In the genomic region with DNA sequence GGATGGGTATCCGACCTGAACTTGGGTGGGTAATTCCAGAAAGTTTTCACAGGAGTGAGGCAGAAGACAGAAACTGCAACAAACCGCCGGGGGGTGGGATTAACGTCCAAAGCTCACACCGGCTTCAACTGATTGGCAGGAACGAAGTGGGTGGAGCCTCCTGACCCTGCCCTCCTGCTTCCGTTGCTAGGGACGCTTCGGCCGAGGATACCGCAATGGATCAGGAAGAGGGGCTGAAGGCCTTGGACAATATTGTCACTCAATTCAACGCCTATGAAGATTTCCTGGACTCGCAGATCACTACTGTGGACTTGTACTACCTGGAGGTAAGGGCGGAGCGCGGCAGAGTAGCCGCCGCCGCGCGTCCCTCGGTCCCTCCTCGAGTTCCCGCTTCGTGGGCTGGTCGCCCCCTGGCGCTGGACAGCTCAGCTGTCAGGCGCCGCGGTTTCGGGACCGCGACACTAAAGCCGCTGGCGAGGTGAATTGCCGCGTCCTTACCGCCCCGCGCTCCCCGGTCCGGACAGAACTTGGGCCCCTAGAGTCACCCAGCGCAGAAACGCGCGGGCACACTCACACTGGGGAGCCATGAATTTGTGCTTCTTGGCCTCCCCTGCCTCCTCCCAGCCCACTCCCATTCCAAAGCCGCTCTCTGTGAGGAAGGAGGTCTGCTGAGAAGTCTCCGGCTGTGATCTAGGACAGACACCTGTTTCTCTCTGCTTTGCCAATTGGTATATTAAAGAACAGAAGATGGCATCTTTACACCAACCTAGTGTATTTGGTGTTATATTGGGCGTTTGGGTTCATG, we compare ENCODE assay signal across 8 cellular contexts. TPM values are rescaled to one million over a fixed set of nuclear protein-coding genes. Genes with fewer than 3 reads are reported as not detected.
DNase-seq lines count a peak whose midpoint lies in the region; ATAC-seq and TF ChIP-seq lines count a peak whose summit lies in the region.

A gene (plus strand): TSS at position 177 of the 805 bp plus-strand sequence.

- no peaks in the 10 kb centered on the region for H3K4me1 Mint-ChIP-seq in Calu3 (ENCODE audit: low read depth, unreplicated experiment)
- peaks cover 9% of the 10 kb centered on the region for H3K4me1 Mint-ChIP-seq in activated T-helper 2 cell treated with anti-CD3 and anti-CD28 coated beads, Interferon-gamma antibody, Interleukin-2, Interleukin-4, amounts not matched to agents 10 μg/mL and 5 μg/mL and 100 μg/mL, durations not matched to agents 14 hours and 24 hours and 36 hours (ENCODE audit: low read depth)

- BruUV-seq in Calu3 (replicated peaks; lab: Mats Ljungman, UMichigan) = no TSS peak
- BruUV-seq in PC-9 (replicated peaks; lab: Mats Ljungman, UMichigan) = no TSS peak

- peak; percentile 99 for ATAC-seq in GM21423 (IDR thresholded peaks at IDR 0.05; ENCODE audit: unreplicated experiment)
- ATAC-seq in gastroesophageal sphincter = peak; percentile 90

- H3K27ac ChIP-seq in PC-9 = no peak within 1 kb of the TSS
- peak within 1 kb of the TSS; percentile 24 to 65 (median 51) for H3K27ac ChIP-seq in gastroesophageal sphincter
- H3K27ac ChIP-seq in neutrophil = no peak within 1 kb of the TSS
- no peak within 1 kb of the TSS for H3K27ac ChIP-seq in testis

- H3K27ac Mint-ChIP-seq in Calu3 (ENCODE audit: unreplicated experiment) = no peak within 1 kb of the TSS
- no peak within 1 kb of the TSS for H3K27ac Mint-ChIP-seq in activated T-helper 2 cell treated with anti-CD3 and anti-CD28 coated beads, Interferon-gamma antibody, Interleukin-2, Interleukin-4, amounts not matched to agents 10 μg/mL and 5 μg/mL and 100 μg/mL, durations not matched to agents 14 hours and 24 hours and 36 hours

- no peaks in the 10 kb centered on the region for H3K79me2 ChIP-seq in PC-9 (ENCODE audit: low read depth)

- H3K4me2 ChIP-seq in PC-9 = peak within 1 kb of the TSS; percentile 87

- H2AFZ ChIP-seq in PC-9 = peak within 1 kb of the TSS; percentile 93

- H3K27me3 Mint-ChIP-seq in Calu3 (ENCODE audit: unreplicated experiment) = no peaks in the 10 kb centered on the region
- peaks cover 20% of the 10 kb centered on the region for H3K27me3 Mint-ChIP-seq in activated T-helper 2 cell treated with anti-CD3 and anti-CD28 coated beads, Interferon-gamma antibody, Interleukin-2, Interleukin-4, amounts not matched to agents 10 μg/mL and 5 μg/mL and 100 μg/mL, durations not matched to agents 14 hours and 24 hours and 36 hours (ENCODE audit: low read depth)

- H3F3A ChIP-seq in PC-9 (ENCODE audit: insufficient read depth, low read depth) = no peaks in the 10 kb centered on the region

- no peak for TF ChIP-seq EP300 in gastroesophageal sphincter (IDR thresholded peaks at IDR 0.05)

- H3K4me3 Mint-ChIP-seq in Calu3 (ENCODE audit: low read depth, unreplicated experiment) = peak within 1 kb of the TSS; percentile 96
- H3K4me3 Mint-ChIP-seq in activated T-helper 2 cell treated with anti-CD3 and anti-CD28 coated beads, Interferon-gamma antibody, Interleukin-2, Interleukin-4, amounts not matched to agents 10 μg/mL and 5 μg/mL and 100 μg/mL, durations not matched to agents 14 hours and 24 hours and 36 hours (ENCODE audit: low read depth) = peak within 1 kb of the TSS; percentile 77

- CTCF ChIA-PET in Calu3 (lab: Charles Lee) (interaction anchor here (0.7 to 2.2 kb wide), 7 partner anchors 70 to 1384 kb away, joined by 3 to 5 read pairs (median 3); no protein-coding TSS in a partner anchor), PC-9 (lab: Charles Lee) (no interaction called here)

- no peaks in the 10 kb centered on the region for H3K9me2 ChIP-seq in PC-9 (ENCODE audit: insufficient read depth)

- H3K27me3 ChIP-seq in PC-9 (ENCODE audit: insufficient read depth, low read depth) (no peaks in the 10 kb centered on the region), gastroesophageal sphincter (peaks cover 4% of the 10 kb centered on the region), neutrophil (peaks cover 70% of the 10 kb centered on the region), testis (no peaks in the 10 kb centered on the region)

- DNase-seq in Calu3 = peak; percentile 83
- peak; percentile 83 for DNase-seq in HT1080 (ENCODE audit: low read depth)
- peak; percentile 64 to 73 for DNase-seq in PC-9
- DNase-seq in activated T-helper 2 cell treated with anti-CD3 and anti-CD28 coated beads, Interferon-gamma antibody, Interleukin-2, Interleukin-4, amounts not matched to agents 10 μg/mL and 5 μg/mL and 100 μg/mL, durations not matched to agents 14 hours and 24 hours and 36 hours (ENCODE audit: low spot score) = peak; percentile 47
- DNase-seq in testis = peak; percentile 95

- TF ChIP-seq POLR2A in gastroesophageal sphincter (IDR thresholded peaks at IDR 0.05) = no peak
- TF ChIP-seq POLR2A in testis (IDR thresholded peaks at IDR 0.05) = no peak

- no peaks in the 10 kb centered on the region for H3K9me3 Mint-ChIP-seq in Calu3 (ENCODE audit: low read depth, unreplicated experiment)
- no peaks in the 10 kb centered on the region for H3K9me3 Mint-ChIP-seq in activated T-helper 2 cell treated with anti-CD3 and anti-CD28 coated beads, Interferon-gamma antibody, Interleukin-2, Interleukin-4, amounts not matched to agents 10 μg/mL and 5 μg/mL and 100 μg/mL, durations not matched to agents 14 hours and 24 hours and 36 hours

- WGBS in gastroesophageal sphincter (ENCODE audit: low coverage in 1 of 2), 2 donors = 0% methylated on average over 6 to 14 of the region's 49 CpGs
- WGBS in testis, 2 donors = 0% methylated on average over 17 to 42 of the region's 49 CpGs

- H3K36me3 Mint-ChIP-seq in Calu3 (ENCODE audit: insufficient read depth, unreplicated experiment) = peaks cover 8% of the 10 kb centered on the region
- H3K36me3 Mint-ChIP-seq in activated T-helper 2 cell treated with anti-CD3 and anti-CD28 coated beads, Interferon-gamma antibody, Interleukin-2, Interleukin-4, amounts not matched to agents 10 μg/mL and 5 μg/mL and 100 μg/mL, durations not matched to agents 14 hours and 24 hours and 36 hours (ENCODE audit: low read depth) = no peaks in the 10 kb centered on the region

- POLR2A ChIA-PET in PC-9 (lab: Charles Lee; ENCODE audit: unreplicated experiment) = no interaction called here

- intact Hi-C loops in Calu3 (cut with micrococcal nuclease; ENCODE audit: unreplicated experiment) (loop anchor here (2.0 to 10.0 kb wide), 2 partner anchors 115 to 1381 kb away; no protein-coding TSS in a partner anchor), PC-9 (cut with micrococcal nuclease; ENCODE audit: unreplicated experiment) (loop anchor here (5.0 kb wide), 2 partner anchors 118 to 1383 kb away; no protein-coding TSS in a partner anchor), testis (cut with DNase I; ENCODE audit: low total_unique reads) (no loop called here)
- intact Hi-C loops in activated T-helper 2 cell treated with anti-CD3 and anti-CD28 coated beads, Interferon-gamma antibody, Interleukin-2, Interleukin-4, amounts not matched to agents 10 μg/mL and 5 μg/mL and 100 μg/mL, durations not matched to agents 14 hours and 24 hours and 36 hours (cut with micrococcal nuclease) = no loop called here

- H3K36me3 ChIP-seq in PC-9 (ENCODE audit: low read depth) (no peaks in the 10 kb centered on the region), gastroesophageal sphincter (no peaks in the 10 kb centered on the region), neutrophil (no peaks in the 10 kb centered on the region), testis (ENCODE audit: low read depth, missing control alignments) (no peaks in the 10 kb centered on the region)

- H3K4me1 ChIP-seq in PC-9 (replicated peaks; ENCODE audit: insufficient read depth) (no peaks in the 10 kb centered on the region; the same call in 1 of the 2 replicates), gastroesophageal sphincter (peaks cover 0 to 31% (median 5%) of the 10 kb centered on the region in 3 donors), neutrophil (ENCODE audit: control insufficient read depth in 1 of 2, insufficient read depth in 1 of 2, low read depth in 1 of 2, low read length in 1 of 2) (peaks cover 7 to 16% of the 10 kb centered on the region in 2 experiments), testis (peaks cover 4% of the 10 kb centered on the region)

- H3K9me3 ChIP-seq in PC-9 (ENCODE audit: insufficient read depth, low read depth) = no peaks in the 10 kb centered on the region
- no peaks in the 10 kb centered on the region for H3K9me3 ChIP-seq in gastroesophageal sphincter
- H3K9me3 ChIP-seq in neutrophil = no peaks in the 10 kb centered on the region
- H3K9me3 ChIP-seq in testis = no peaks in the 10 kb centered on the region

- H3K4me3 ChIP-seq in PC-9 = peak within 1 kb of the TSS; percentile 88
- peak within 1 kb of the TSS; percentile 65 to 67 for H3K4me3 ChIP-seq in gastroesophageal sphincter
- H3K4me3 ChIP-seq in neutrophil (ENCODE audit: low read depth in 1 of 2, low read length in 1 of 2) = peak within 1 kb of the TSS; percentile 60 to 63
- peak within 1 kb of the TSS; percentile 56 to 69 for H3K4me3 ChIP-seq in testis

- no peaks in the 10 kb centered on the region for H4K20me1 ChIP-seq in PC-9 (ENCODE audit: insufficient read depth)

- TF ChIP-seq CTCF in Calu3 (IDR thresholded peaks at IDR 0.05; ENCODE audit: unreplicated experiment) (peak; percentile 49), PC-9 (conservative IDR thresholded peaks at IDR 0.05) (peak; percentile 58), gastroesophageal sphincter (IDR thresholded peaks at IDR 0.05) (peak in 3 of 4 experiments; percentile 51 to 70 (median 57)), neutrophil (IDR thresholded peaks at IDR 0.05) (no peak), testis (IDR thresholded peaks at IDR 0.05) (peak in 2 of 3 experiments; percentile 19 to 34)

RNA-seq across cellular contexts. Expression of the gene that starts here (rescaled TPM):
- total RNA-seq in Calu3 (2022) = not detected in 2 replicates
- total RNA-seq in HT1080 (2014; rRNA removed; shearing (Covaris generic)) = 0.68 TPM in 1 of 2 replicates, not detected in the other
- polyA plus RNA-seq in HT1080 (2015; cell fraction: cytosol; rRNA removed) = 1.1 TPM in 1 of 2 replicates, not detected in the other
- polyA plus RNA-seq in HT1080 (2015; cell fraction: nucleus; rRNA removed) = 0.05 and 0.22 TPM in 2 replicates
- total RNA-seq in PC-9 (2021) = not detected in 2 replicates
- total RNA-seq in activated T-helper 2 cell treated with anti-CD3 and anti-CD28 coated beads, Interferon-gamma antibody, Interleukin-2, Interleukin-4, amounts not matched to agents 10 μg/mL and 5 μg/mL and 100 μg/mL, durations not matched to agents 14 hours and 24 hours and 36 hours = not detected in 2 replicates
- total RNA-seq in gastroesophageal sphincter = 1 to 10 TPM in 1 of 4 donors, not detected in 3; 5.1 TPM
- 10 to 100 TPM; 18.1 to 21.4 TPM for total RNA-seq in testis
- 51.9 TPM for polyA plus RNA-seq in testis (ENCODE audit: insufficient read depth, low read depth, low replicate concordance)

Comparison
In these comparisons a context has a peak if more than half of its experiments do, and no peak if none do; other contexts are left out.
1. Peak in DNase-seq in Calu3; RNA of the gene not detected or under 1 TPM.
2. Peak in DNase-seq, H3K4me3 ChIP-seq and H3K4me2 ChIP-seq in PC-9; RNA of the gene not detected or under 1 TPM.
3. Peak in DNase-seq in activated T-helper 2 cell treated with anti-CD3 and anti-CD28 coated beads, Interferon-gamma antibody, Interleukin-2, Interleukin-4, amounts not matched to agents 10 μg/mL and 5 μg/mL and 100 μg/mL, durations not matched to agents 14 hours and 24 hours and 36 hours; RNA of the gene not detected or under 1 TPM.
4. H3K27ac ChIP-seq: peak in gastroesophageal sphincter (4 of 4); none in PC-9 (single experiment), neutrophil (single experiment) and testis (0 of 2).
5. intact Hi-C loops: an anchor here in Calu3 (2.0 to 10.0 kb wide) and PC-9 (5.0 kb wide); none called in activated T-helper 2 cell treated with anti-CD3 and anti-CD28 coated beads, Interferon-gamma antibody, Interleukin-2, Interleukin-4, amounts not matched to agents 10 μg/mL and 5 μg/mL and 100 μg/mL, durations not matched to agents 14 hours and 24 hours and 36 hours and testis.
6. Peak in every context shown above with its lines, with median percentiles within 50 percentile points of each other: DNase-seq and H3K4me3 ChIP-seq.